ENCODE assay signal across 8 cellular contexts in genomic region chr12:121582583-121583333, GRCh38. TPM values are rescaled to one million over a fixed set of nuclear protein-coding genes. Genes with fewer than 3 reads are reported as not detected.
A peak's percentile ranks its signal among the peaks of the same experiment; 100 is the strongest.
DNase-seq lines count a peak whose midpoint lies in the region; ATAC-seq and TF ChIP-seq lines count a peak whose summit lies in the region.

No MANE protein-coding gene starts in this region.

- H3K9ac ChIP-seq in colonic mucosa (ENCODE audit: low read depth in 2 of 2, low read length in 2 of 2), result no peak overlapping the region

- H3K4me1 Mint-ChIP-seq in CD4-positive, alpha-beta T cell (ENCODE audit: low read depth), result peaks cover 41% of the 10 kb centered on the region
- peaks cover 33 to 39% of the 10 kb centered on the region in 2 donors for H3K4me1 Mint-ChIP-seq in natural killer cell

- no peak for TF ChIP-seq CTCF in CD4-positive, alpha-beta T cell (IDR thresholded peaks at IDR 0.05)
- TF ChIP-seq CTCF in natural killer cell (IDR thresholded peaks at IDR 0.05), result no peak
- TF ChIP-seq CTCF in colonic mucosa (IDR thresholded peaks at IDR 0.05), result no peak

- H3K27ac Mint-ChIP-seq in CD4-positive, alpha-beta T cell, result peak overlapping the region; percentile 98
- peak overlapping the region; percentile 93 to 98 for H3K27ac Mint-ChIP-seq in natural killer cell

- in situ Hi-C loops in ACHN (cut with HindIII; ENCODE audit: low pct_ligation_motif_present, low pct_unique_long_range_greater_than_20kb, low sequenced_read_pairs), result no loop called here

- H3K9me3 Mint-ChIP-seq in CD4-positive, alpha-beta T cell, result no peaks in the 10 kb centered on the region
- no peaks in the 10 kb centered on the region for H3K9me3 Mint-ChIP-seq in natural killer cell

- peak overlapping the region; percentile 98 for H3K4me3 Mint-ChIP-seq in CD4-positive, alpha-beta T cell
- peak overlapping the region; percentile 99 for H3K4me3 Mint-ChIP-seq in natural killer cell

- peaks cover 5% of the 10 kb centered on the region for H3K4me1 ChIP-seq in colonic mucosa

- intact Hi-C loops in CD4-positive, alpha-beta T cell (cut with DNase I, micrococcal nuclease), result loop anchor here in 1 of 2 experiments (5.0 kb wide), 1 partner anchor 90 kb away; no protein-coding TSS in a partner anchor
- intact Hi-C loops in natural killer cell (cut with micrococcal nuclease), result loop anchor here (1.0 to 5.0 kb wide), 2 partner anchors 8 to 40 kb away; no protein-coding TSS in a partner anchor
- intact Hi-C loops in colonic mucosa (cut with DNase I), result no loop called here

- peak overlapping the region; percentile 79 for H3K27ac ChIP-seq in CD4-positive, alpha-beta T cell (ENCODE audit: low read depth, low read length)
- H3K27ac ChIP-seq in colonic mucosa, result no peak overlapping the region

- no peaks in the 10 kb centered on the region for H3K27me3 ChIP-seq in CD4-positive, alpha-beta T cell (ENCODE audit: control insufficient read depth, insufficient read depth, low read length)
- no peaks in the 10 kb centered on the region for H3K27me3 ChIP-seq in colonic mucosa

- DNase-seq in CD4-positive, alpha-beta T cell, result no peak
- peak; percentile 60 for DNase-seq in M059J (ENCODE audit: low read depth)
- DNase-seq in dermis blood vessel endothelial cell, result peak; percentile 46
- no peak for DNase-seq in natural killer cell
- no peak for DNase-seq in colonic mucosa
- DNase-seq in 8988T, result no peak
- no peak for DNase-seq in ACHN
- no peak for DNase-seq in SKM-1 (lab: John Stamatoyannopoulos, UW; ENCODE audit: unreplicated experiment)

- POLR2A ChIA-PET in CD4-positive, alpha-beta T cell (lab: Charles Lee), result interaction anchor here (0.6 to 1.5 kb wide), 4 partner anchors 14 to 1382 kb away, joined by 3 to 6 read pairs (median 4); partner anchors contain the start of gene RPLP0

- ATAC-seq in CD4-positive, alpha-beta T cell (ENCODE audit: poor library complexity), result no peak
- no peak for ATAC-seq in natural killer cell

- no peaks in the 10 kb centered on the region for H3K9me3 ChIP-seq in CD4-positive, alpha-beta T cell (ENCODE audit: control insufficient read depth, low read length)
- H3K9me3 ChIP-seq in colonic mucosa, result no peaks in the 10 kb centered on the region

- H3K36me3 ChIP-seq in colonic mucosa, result no peaks in the 10 kb centered on the region

- no peak overlapping the region for H3K4me3 ChIP-seq in colonic mucosa

- CTCF ChIA-PET in CD4-positive, alpha-beta T cell (lab: Charles Lee), result interaction anchor here (0.6 to 4.8 kb wide), 3 partner anchors 30 to 211 kb away, joined by 3 to 20 read pairs (median 12); partner anchors contain the start of genes ORAI1 and RHOF

- H3K36me3 Mint-ChIP-seq in CD4-positive, alpha-beta T cell (ENCODE audit: low read depth), result peaks cover 6% of the 10 kb centered on the region
- no peaks in the 10 kb centered on the region for H3K36me3 Mint-ChIP-seq in natural killer cell

- no peaks in the 10 kb centered on the region for H3K27me3 Mint-ChIP-seq in CD4-positive, alpha-beta T cell
- no peaks in the 10 kb centered on the region for H3K27me3 Mint-ChIP-seq in natural killer cell (ENCODE audit: low read depth in 2 of 2)

RNA-seq across cellular contexts. Expression of gene KDM2B, which starts 1.9 kb away (rescaled TPM):
- 10 to 100 TPM; 60.4 to 62.6 TPM for total RNA-seq in CD4-positive, alpha-beta T cell
- 17.0 and 30.1 TPM in 2 replicates for total RNA-seq in M059J (2014; rRNA removed; shearing (Covaris generic))
- total RNA-seq in dermis blood vessel endothelial cell (29.4 and 32.0 TPM in 2 replicates), natural killer cell (100 to 1,000 TPM in 1 of 3 donors, 10 to 100 TPM in 2; 97.3 to 106 (median 98.1) TPM), colonic mucosa (10 to 100 TPM; 14.7 to 24.5 TPM)

RNA-seq across cellular contexts. Expression of gene ORAI1, which starts 43.6 kb away (rescaled TPM):
- 10 to 100 TPM; 39.7 to 42.3 TPM for total RNA-seq in CD4-positive, alpha-beta T cell
- 18.1 and 20.6 TPM in 2 replicates for total RNA-seq in M059J (2014; rRNA removed; shearing (Covaris generic))
- total RNA-seq in dermis blood vessel endothelial cell (20.3 and 35.2 TPM in 2 replicates), natural killer cell (10 to 100 TPM; 64.6 to 74.1 (median 70.8) TPM), colonic mucosa (10 to 100 TPM; 14.6 to 23.5 TPM)

Comparison
In these comparisons a context has a peak if more than half of its experiments do, and no peak if none do; other contexts are left out.
1. DNase-seq: peak in M059J (single experiment) and dermis blood vessel endothelial cell (single experiment); none in CD4-positive, alpha-beta T cell (0 of 10), natural killer cell (single experiment), colonic mucosa (single experiment), 8988T (single experiment), ACHN (single experiment) and SKM-1 (single experiment).